In the genomic region with DNA sequence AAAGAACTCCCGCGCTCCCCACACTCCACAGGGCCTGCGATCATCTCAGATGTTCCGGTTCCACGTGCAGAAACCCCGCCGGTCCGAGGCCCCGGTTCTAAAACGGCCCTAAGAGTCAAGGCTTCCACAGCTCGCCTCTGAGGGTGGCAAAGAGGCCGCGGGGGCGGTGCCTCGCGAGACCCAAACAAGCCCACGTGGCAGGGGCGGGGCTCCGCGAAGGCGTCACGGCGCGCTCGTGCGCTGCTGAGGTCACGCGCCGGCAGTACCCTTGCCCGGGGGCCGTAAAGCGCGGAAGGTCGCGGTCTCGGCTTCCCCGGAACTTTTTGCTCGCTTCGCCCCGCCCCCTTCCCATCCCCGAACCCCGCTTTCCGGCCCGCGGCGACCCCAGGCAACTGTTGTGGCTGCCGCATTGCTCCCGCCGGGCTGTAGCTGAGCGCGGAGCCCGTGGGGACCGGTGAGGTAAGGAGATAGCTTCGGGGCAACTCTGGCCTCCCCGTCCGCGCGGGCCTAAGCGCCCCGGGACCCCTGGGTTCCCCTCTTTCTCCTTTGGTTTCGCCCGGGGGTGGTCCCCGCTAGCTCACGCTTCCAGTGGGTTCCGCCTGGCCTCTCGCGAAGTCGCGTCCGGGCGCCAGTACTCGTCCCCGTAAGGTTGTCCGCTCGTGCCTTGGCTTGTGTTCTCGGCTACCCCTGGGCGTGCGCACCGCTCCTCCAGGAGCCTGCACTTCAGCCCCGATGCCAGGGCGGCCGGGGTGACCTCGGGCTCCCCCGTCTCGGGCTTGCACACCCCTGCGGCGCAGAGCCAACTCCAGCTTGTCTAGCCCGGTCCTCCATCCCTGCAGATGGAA, we compare ENCODE assay signal across 8 cellular contexts. TPM values are rescaled to one million over a fixed set of nuclear protein-coding genes. Genes with fewer than 3 reads are reported as not detected.
DNase-seq lines count a peak whose midpoint lies in the region; ATAC-seq, FAIRE-seq and TF ChIP-seq lines count a peak whose summit lies in the region.
"Not testable (repeated sequence)": the region's sequence is repeated elsewhere in the genome, so short reads cannot be mapped to it uniquely, and the experiment has no call there.

A gene (plus strand): TSS at position 351 of the 845 bp plus-strand sequence. CDS start 6,161 bp downstream, outside the sequence.

- H3K4me1 Mint-ChIP-seq in CD14-positive monocyte, result peaks cover 23% of the 10 kb centered on the region

- peaks cover 15% of the 10 kb centered on the region for H3K79me2 ChIP-seq in HepG2 (ENCODE audit: insufficient read depth, low read length)

- not testable (repeated sequence) for H3K27me3 ChIP-seq in HepG2 (ENCODE audit: control insufficient read depth in 1 of 2, insufficient read depth in 2 of 2, low read length in 2 of 2)

- peak; percentile 80 for ATAC-seq in GM19438 (IDR thresholded peaks at IDR 0.05; ENCODE audit: low read depth, unreplicated experiment)
- peak; percentile 88 for ATAC-seq in HG03565 (IDR thresholded peaks at IDR 0.05; ENCODE audit: unreplicated experiment)
- peak; percentile 92 for ATAC-seq in HepG2

- not testable (repeated sequence) for H3K9me3 Mint-ChIP-seq in CD14-positive monocyte

- CTCF ChIA-PET in HepG2 (lab: Yijun Ruan, JAX; ENCODE audit: low intra/inter-chr PET ratio, low total read pairs), result not testable (repeated sequence)

- intact Hi-C loops in CD14-positive monocyte (cut with micrococcal nuclease); HepG2 (cut with micrococcal nuclease; ENCODE audit: unreplicated experiment): not testable (repeated sequence)

- POLR2A ChIA-PET in HepG2 (lab: Yijun Ruan, JAX), result interaction anchor here (1.4 to 1.9 kb wide), 2 partner anchors 38 to 43 kb away, joined by 5 read pairs; no protein-coding TSS in a partner anchor

- not testable (repeated sequence) for H3K27me3 Mint-ChIP-seq in CD14-positive monocyte (ENCODE audit: low read depth in 3 of 3)

- not testable (repeated sequence) for H2AFZ ChIP-seq in HepG2 (ENCODE audit: low read length)

- peak; percentile 75 for FAIRE-seq in HepG2 (lab: Jason Lieb, UNC)

- peaks cover 13 to 14% of the 10 kb centered on the region in 2 donors for H3K36me3 Mint-ChIP-seq in CD14-positive monocyte

- TSS peak; percentile 72 for BruUV-seq in HepG2 (replicated peaks; lab: Mats Ljungman, UMichigan)

- in situ Hi-C loops in HepG2 (cut with HindIII; ENCODE audit: extremely low pct_ligation_motif_present, low pct_unique_long_range_greater_than_20kb), result not testable (repeated sequence)

- H3K4me1 ChIP-seq in HepG2 (ENCODE audit: insufficient read depth, low read length), result peaks cover 24% of the 10 kb centered on the region

- peak within 1 kb of the TSS; percentile 87 to 94 (median 91) for H3K27ac Mint-ChIP-seq in CD14-positive monocyte

- H3K4me3 Mint-ChIP-seq in CD14-positive monocyte, result peak within 1 kb of the TSS; percentile 88 to 92

- not testable (repeated sequence) for H3K9me3 ChIP-seq in HepG2 (ENCODE audit: low read length)

- DNase-seq in CD14-positive monocyte (ENCODE audit: low spot score), result peak; percentile 91
- peak; percentile 48 for DNase-seq in NCI-H774 (lab: John Stamatoyannopoulos, UW)
- peak; percentile 92 to 93 for DNase-seq in activated CD4-positive, alpha-beta T cell treated with anti-CD3 and anti-CD28 coated beads, Interleukin-2, amount 50 U/mL, for 4 hours
- peak; percentile 74 to 91 for DNase-seq in dermis microvascular lymphatic vessel endothelial cell (ENCODE audit: low read depth in 2 of 2)
- peak; percentile 79 for DNase-seq in HepG2 (ENCODE audit: low spot score)
- DNase-seq in stimulated activated CD4-positive, alpha-beta T cell treated with anti-CD3 and anti-CD28 coated beads, Interleukin-2, amount 100 ng/mL, for 4 hours (ENCODE audit: low read depth), result peak; percentile 91

- H4K20me1 ChIP-seq in HepG2 (ENCODE audit: insufficient read depth, low read length), result not testable (repeated sequence)

- peak within 1 kb of the TSS; percentile 73 for H3K4me2 ChIP-seq in HepG2 (ENCODE audit: low read depth, low read length)

- TF ChIP-seq EP300 in HepG2 (IDR thresholded peaks at IDR 0.05; ENCODE audit: low read depth in 2 of 2, low read length in 2 of 2), result not testable (repeated sequence)
- 0 out of 2 replicates have a peak, but pooled peaks have one; percentile 22 for TF ChIP-seq EP300 in HepG2 (CRISPR knock-in tag; IDR thresholded peaks at IDR 0.05; ENCODE audit: borderline replicate concordance)

- TF ChIP-seq POLR2A in HepG2 (IDR thresholded peaks at IDR 0.05; ENCODE audit: insufficient read depth in 1 of 2, low read depth in 2 of 2, low read length in 2 of 2), result peak in 1 of 2 experiments; percentile 50; a peak in 1 of 4 replicates

- peak within 1 kb of the TSS; percentile 51 for H3K27ac ChIP-seq in HepG2 (ENCODE audit: extremely low read length, insufficient read depth, low read length)

- not testable (repeated sequence) for TF ChIP-seq CTCF in CD14-positive monocyte (IDR thresholded peaks at IDR 0.05); HepG2 (CRISPR knock-in tag; IDR thresholded peaks at IDR 0.05)

- WGBS in HepG2 (ENCODE audit: low lambda C conversion rate), result under 1% methylated on average over 22 of the region's 88 CpGs

- TF ChIP-seq RAD21 in HepG2 (CRISPR knock-in tag; IDR thresholded peaks at IDR 0.05), result not testable (repeated sequence)

- H3K9ac ChIP-seq in HepG2 (ENCODE audit: insufficient read depth, low read depth, low read length), result peak within 1 kb of the TSS; percentile 78

- peak within 1 kb of the TSS; percentile 77 to 91 (median 90) for H3K4me3 ChIP-seq in HepG2 (replicated peaks in 1 of 3; ENCODE audit: insufficient read depth in 1 of 3, low read depth in 2 of 3, low read length in 3 of 3)

- H3K36me3 ChIP-seq in HepG2 (replicated peaks in 1 of 2; ENCODE audit: control insufficient read depth in 1 of 2, insufficient read depth in 2 of 2, low read length in 2 of 2), result not testable (repeated sequence)

TF ChIP-seq in HepG2, 621 proteins besides CTCF, POLR2A, EP300 and RAD21 (continues in another document):
- TF ChIP-seq, protein P1, sequence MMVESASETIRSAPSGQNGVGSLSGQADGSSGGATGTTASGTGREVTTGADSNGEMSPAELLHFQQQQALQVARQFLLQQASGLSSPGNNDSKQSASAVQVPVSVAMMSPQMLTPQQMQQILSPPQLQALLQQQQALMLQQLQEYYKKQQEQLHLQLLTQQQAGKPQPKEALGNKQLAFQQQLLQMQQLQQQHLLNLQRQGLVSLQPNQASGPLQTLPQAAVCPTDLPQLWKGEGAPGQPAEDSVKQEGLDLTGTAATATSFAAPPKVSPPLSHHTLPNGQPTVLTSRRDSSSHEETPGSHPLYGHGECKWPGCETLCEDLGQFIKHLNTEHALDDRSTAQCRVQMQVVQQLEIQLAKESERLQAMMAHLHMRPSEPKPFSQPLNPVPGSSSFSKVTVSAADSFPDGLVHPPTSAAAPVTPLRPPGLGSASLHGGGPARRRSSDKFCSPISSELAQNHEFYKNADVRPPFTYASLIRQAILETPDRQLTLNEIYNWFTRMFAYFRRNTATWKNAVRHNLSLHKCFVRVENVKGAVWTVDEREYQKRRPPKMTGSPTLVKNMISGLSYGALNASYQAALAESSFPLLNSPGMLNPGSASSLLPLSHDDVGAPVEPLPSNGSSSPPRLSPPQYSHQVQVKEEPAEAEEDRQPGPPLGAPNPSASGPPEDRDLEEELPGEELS (CRISPR knock-in tag; IDR thresholded peaks at IDR 0.05), result 0 out of 2 replicates have a peak, but pooled peaks have one; percentile 10
- peak; percentile 37; the same call in 1 of the 2 replicates for TF ChIP-seq CREM (IDR thresholded peaks at IDR 0.05)
- not testable (repeated sequence) for TF ChIP-seq CREM (CRISPR knock-in tag; IDR thresholded peaks at IDR 0.05)
- TF ChIP-seq YY1 (IDR thresholded peaks at IDR 0.05; ENCODE audit: insufficient read depth, insufficient replicate concordance, low read depth, low read length), result peak; percentile 37
- 0 out of 2 replicates have a peak, but pooled peaks have one; percentile 35 for TF ChIP-seq HOXD1 (CRISPR knock-in tag; IDR thresholded peaks at IDR 0.05)
- peak; percentile 47 for TF ChIP-seq ZNF883 (CRISPR knock-in tag; IDR thresholded peaks at IDR 0.05; ENCODE audit: not compliant biosample characterization)
- peak; percentile 81 for TF ChIP-seq MYC (CRISPR knock-in tag; IDR thresholded peaks at IDR 0.05; ENCODE audit: borderline replicate concordance)

RNA-seq across cellular contexts. Expression of the gene that starts here (rescaled TPM):
- polyA plus RNA-seq in CD14-positive monocyte (1 to 10 TPM; 5.1 to 5.7 TPM), HepG2 (2011; rRNA removed) (29.9 and 30.6 TPM in 2 replicates)
- total RNA-seq in dermis microvascular lymphatic vessel endothelial cell (17.2 and 38.2 TPM in 2 replicates), HepG2 (2016; rRNA removed; fragmentation: Illumina TruSeq; extraction: Trizol) (7.2 and 19.5 TPM in 2 replicates)
- total RNA-seq in HepG2 (2016; cell fraction: cytosol; rRNA removed; fragmentation: Illumina TruSeq; extraction: Trizol; ENCODE audit: low read depth), result 4.1 and 4.7 TPM in 2 replicates
- 6.8 and 18.8 TPM in 2 replicates for total RNA-seq in HepG2 (2016; cell fraction: insoluble cytoplasmic fraction; rRNA removed; fragmentation: Illumina TruSeq; extraction: Trizol)
- 3.9 TPM in 2 replicates for total RNA-seq in HepG2 (2016; cell fraction: membrane; rRNA removed; fragmentation: Illumina TruSeq; extraction: Trizol)
- total RNA-seq in HepG2 (2016; cell fraction: nucleus; rRNA removed; fragmentation: Illumina TruSeq; extraction: Trizol), result 25.7 and 29.8 TPM in 2 replicates
- polyA plus RNA-seq in HepG2 (2011; cell fraction: cytosol; rRNA removed), result 18.1 and 18.9 TPM in 2 replicates
- 46.6 and 49.7 TPM in 2 replicates for polyA plus RNA-seq in HepG2 (2011; cell fraction: nucleus; rRNA removed)
- 17.6 and 18.4 TPM in 2 replicates for polyA plus RNA-seq in HepG2 (2012)
- 0.85 and 0.92 TPM in 2 replicates for polyA plus RNA-seq in HepG2 (2016; cell fraction: cytosol; fragmentation: Illumina TruSeq; extraction: Trizol; ENCODE audit: low read depth)
- polyA plus RNA-seq in HepG2 (2016; cell fraction: insoluble cytoplasmic fraction; fragmentation: Illumina TruSeq; extraction: Trizol; ENCODE audit: low read depth), result 5.4 and 6.4 TPM in 2 replicates
- 1.9 TPM in 2 replicates for polyA plus RNA-seq in HepG2 (2016; cell fraction: membrane; fragmentation: Illumina TruSeq; extraction: Trizol; ENCODE audit: low read depth)
- polyA plus RNA-seq in HepG2 (2016; cell fraction: nucleus; fragmentation: Illumina TruSeq; extraction: Trizol; ENCODE audit: insufficient read depth, low read depth), result 41.4 and 43.2 TPM in 2 replicates
- polyA minus RNA-seq in HepG2 (2011; rRNA and poly(A)+ RNA removed; ENCODE audit: low replicate concordance), result 61.1 and 96.4 TPM in 2 replicates
- polyA minus RNA-seq in HepG2 (2011; cell fraction: cytosol; rRNA and poly(A)+ RNA removed), result 25.1 and 32.3 TPM in 2 replicates
- 50.5 and 53.6 TPM in 2 replicates for polyA minus RNA-seq in HepG2 (2011; cell fraction: nucleus; rRNA and poly(A)+ RNA removed)

Comparison
In these comparisons a context has a peak if more than half of its experiments do, and no peak if none do; other contexts are left out.
1. Peak in every context shown above with its lines: DNase-seq, ATAC-seq, H3K4me3 ChIP-seq and H3K27ac ChIP-seq.